ENCODE assay signal across 9 cellular contexts in genomic region chr1:177945943-177946650, GRCh38. TPM values are rescaled to one million over a fixed set of nuclear protein-coding genes. Genes with fewer than 3 reads are reported as not detected.
DNase-seq lines count a peak whose midpoint lies in the region; ATAC-seq and TF ChIP-seq lines count a peak whose summit lies in the region.
"Had no signal": no experiment of that assay in that cellular context is flagged by ENCODE, and none has a peak within 500 bp of the region (broad histone marks: within the 10 kb centered on the region; RNA-seq: fewer than 3 reads in every experiment).

No MANE protein-coding gene starts in this region.

- TF ChIP-seq CTCF in astrocyte of the spinal cord (IDR thresholded peaks at IDR 0.05; ENCODE audit: low read depth, low read length) = peak; percentile 82

- DNase-seq in Daoy (ENCODE audit: low read depth) = peak; percentile 69
- peak; percentile 78 for DNase-seq in HT-29 (ENCODE audit: low spot score)
- peak; percentile 77 for DNase-seq in NT2/D1 (ENCODE audit: low read depth, low spot score)
- DNase-seq in astrocyte of the spinal cord (ENCODE audit: low read depth, low spot score) = peak; percentile 66
- peak; percentile 79 for DNase-seq in iPS-NIHi11 (ENCODE audit: low spot score)
- DNase-seq in effector memory CD4-positive, alpha-beta T cell = no peak

- H3K9me3 Mint-ChIP-seq in stimulated activated memory B cell treated with anti-CD40 and anti-IgM and Interleukin-4, amounts not matched to agents 10 μg/mL and 1 μg/mL and 100 μg/mL, for 72 hours = no peaks in the 10 kb centered on the region
- H3K9me3 Mint-ChIP-seq: central memory CD8-positive, alpha-beta T cell had no signal

- no peaks in the 10 kb centered on the region for H3K36me3 ChIP-seq in NT2/D1 (ENCODE audit: insufficient read depth, insufficient read length, low read length)
- H3K36me3 ChIP-seq in effector memory CD4-positive, alpha-beta T cell (ENCODE audit: control insufficient read depth, insufficient read depth, low read length) = no peaks in the 10 kb centered on the region

- H3K4me3 Mint-ChIP-seq in stimulated activated memory B cell treated with anti-CD40 and anti-IgM and Interleukin-4, amounts not matched to agents 10 μg/mL and 1 μg/mL and 100 μg/mL, for 72 hours = no peak overlapping the region
- H3K4me3 Mint-ChIP-seq: central memory CD8-positive, alpha-beta T cell had no signal

- H3K27ac ChIP-seq in effector memory CD4-positive, alpha-beta T cell (ENCODE audit: insufficient read depth, low read length, poor library complexity, severe bottlenecking) = no peak overlapping the region

- H3K9me3 ChIP-seq in NT2/D1 (ENCODE audit: insufficient read depth, low read length) = no peaks in the 10 kb centered on the region
- H3K9me3 ChIP-seq in effector memory CD4-positive, alpha-beta T cell (ENCODE audit: control insufficient read depth, low read length) = no peaks in the 10 kb centered on the region

- peaks cover 2% of the 10 kb centered on the region for H3K4me1 ChIP-seq in NT2/D1 (ENCODE audit: insufficient read depth, insufficient read length)
- no peaks in the 10 kb centered on the region for H3K4me1 ChIP-seq in effector memory CD4-positive, alpha-beta T cell (ENCODE audit: control insufficient read depth, insufficient read depth, low read length, poor library complexity, severe bottlenecking)

- H3K27ac Mint-ChIP-seq in stimulated activated memory B cell treated with anti-CD40 and anti-IgM and Interleukin-4, amounts not matched to agents 10 μg/mL and 1 μg/mL and 100 μg/mL, for 72 hours = no peak overlapping the region

- H3K27me3 ChIP-seq in NT2/D1 (ENCODE audit: insufficient read depth, insufficient read length) = no peaks in the 10 kb centered on the region
- no peaks in the 10 kb centered on the region for H3K27me3 ChIP-seq in effector memory CD4-positive, alpha-beta T cell (replicated peaks; ENCODE audit: control insufficient read depth, insufficient read depth, low read length, poor library complexity, severe bottlenecking)

- H3K4me1 Mint-ChIP-seq in stimulated activated memory B cell treated with anti-CD40 and anti-IgM and Interleukin-4, amounts not matched to agents 10 μg/mL and 1 μg/mL and 100 μg/mL, for 72 hours = no peaks in the 10 kb centered on the region
- H3K4me1 Mint-ChIP-seq: central memory CD8-positive, alpha-beta T cell had no signal

- no peak overlapping the region for H3K9ac ChIP-seq in NT2/D1 (ENCODE audit: insufficient read length, low read depth)

- H3K4me3 ChIP-seq in NT2/D1 (ENCODE audit: insufficient read length, low read depth) (no peak overlapping the region), astrocyte of the spinal cord (ENCODE audit: low read depth, low read length) (no peak overlapping the region)
- H3K4me3 ChIP-seq in effector memory CD4-positive, alpha-beta T cell (ENCODE audit: insufficient read depth, low read depth, low read length, poor library complexity, severe bottlenecking) = no peak overlapping the region

- in situ Hi-C loops in astrocyte of the spinal cord (cut with HindIII; ENCODE audit: low sequenced_read_pairs) = no loop called here

- peaks cover 12% of the 10 kb centered on the region for H3K27me3 Mint-ChIP-seq in stimulated activated memory B cell treated with anti-CD40 and anti-IgM and Interleukin-4, amounts not matched to agents 10 μg/mL and 1 μg/mL and 100 μg/mL, for 72 hours
- H3K27me3 Mint-ChIP-seq: central memory CD8-positive, alpha-beta T cell had no signal

- peak; percentile 79 for ATAC-seq in GM19395 (IDR thresholded peaks at IDR 0.05; ENCODE audit: unreplicated experiment)
- peak; percentile 46 for ATAC-seq in stimulated activated memory B cell treated with anti-CD40 and anti-IgM and Interleukin-4, amounts not matched to agents 10 μg/mL and 1 μg/mL and 100 μg/mL, for 72 hours

- no peaks in the 10 kb centered on the region for H3K36me3 Mint-ChIP-seq in stimulated activated memory B cell treated with anti-CD40 and anti-IgM and Interleukin-4, amounts not matched to agents 10 μg/mL and 1 μg/mL and 100 μg/mL, for 72 hours

RNA-seq across cellular contexts. Expression of gene SEC16B, which starts 23.8 kb away (rescaled TPM):
- 0.36 and 0.46 TPM in 2 replicates for total RNA-seq in Daoy (2014; rRNA removed; shearing (Covaris generic))
- total RNA-seq in HT-29 (2014; rRNA removed; shearing (Covaris generic)) = 1.5 and 2.9 TPM in 2 replicates

Comparison
In these comparisons a context has a peak if more than half of its experiments do, and no peak if none do; other contexts are left out.
1. DNase-seq: peak in Daoy (single experiment), HT-29 (single experiment), NT2/D1 (single experiment), astrocyte of the spinal cord (single experiment) and iPS-NIHi11 (single experiment); none in effector memory CD4-positive, alpha-beta T cell (0 of 3).